In genomic region chr2:237205551-237205950, GRCh38 we compare ENCODE assay signal across 1 cellular context.
TF ChIP-seq lines count a peak whose summit lies in the region.

No MANE protein-coding gene starts in this region.

TF ChIP-seq in IMR-90, 13 proteins besides CTCF, POLR2A, EP300 and RAD21 (continued from another document):
- TF ChIP-seq USF2 (IDR thresholded peaks at IDR 0.05; ENCODE audit: low read depth, low read length) (no peak), SMC3 (IDR thresholded peaks at IDR 0.05; ENCODE audit: low read depth, low read length) (no peak), CEBPB (IDR thresholded peaks at IDR 0.05; ENCODE audit: low read depth, low read length) (no peak)
